In genomic region chr5:59721741-59722140, GRCh38 we compare ENCODE assay signal across 21 cellular contexts.
"Had no signal": no experiment of that assay in that cellular context is flagged by ENCODE, and none has a peak within 500 bp of the region (broad histone marks: within the 10 kb centered on the region; RNA-seq: fewer than 3 reads in every experiment).

No MANE protein-coding gene starts in this region.

- H3K4me3 ChIP-seq: SJSA1, SK-N-MC had no signal

- DNase-seq: KBM-7, MV-4-11, NCI-H1048, NCI-H1105, NCI-H1417, NCI-H146, NCI-H1694 treated with DMSO at 0.1 percent for 48 hours, NCI-H1930, NCI-H2081, NCI-H2107, NCI-H2171 treated with DMSO at 0.1 percent for 48 hours, NCI-H345, NCI-H524, NCI-H526 treated with DMSO at 0.1 percent for 48 hours, NCI-H774, Right ventricle myocardium superior, RPMI8226, SIG-M5 had no signal

- H3K4me1 ChIP-seq: SJSA1 had no signal

- H3K27ac ChIP-seq: SJSA1, SK-N-MC had no signal

- FAIRE-seq: RCC 7860 had no signal

- H3K27me3 ChIP-seq: SJSA1 had no signal

- H3K9me3 ChIP-seq: SJSA1 had no signal

- H3K36me3 ChIP-seq: SJSA1 had no signal
